In genomic region chr2:41109744-41110143, GRCh38 we compare ENCODE assay signal across 7 cellular contexts.
"Had no signal": no experiment of that assay in that cellular context is flagged by ENCODE, and none has a peak within 500 bp of the region (broad histone marks: within the 10 kb centered on the region; RNA-seq: fewer than 3 reads in every experiment).

No MANE protein-coding gene starts in this region.

- ATAC-seq: GM12878 had no signal

- H3K4me3 ChIP-seq: GM12878 had no signal

- FAIRE-seq: GM12878, GM12891, GM12892, GM18507, GM19239 had no signal

- DNase-seq: GDM1, GF-D8 had no signal
